ENCODE assay signal across 35 cellular contexts in the genomic region with DNA sequence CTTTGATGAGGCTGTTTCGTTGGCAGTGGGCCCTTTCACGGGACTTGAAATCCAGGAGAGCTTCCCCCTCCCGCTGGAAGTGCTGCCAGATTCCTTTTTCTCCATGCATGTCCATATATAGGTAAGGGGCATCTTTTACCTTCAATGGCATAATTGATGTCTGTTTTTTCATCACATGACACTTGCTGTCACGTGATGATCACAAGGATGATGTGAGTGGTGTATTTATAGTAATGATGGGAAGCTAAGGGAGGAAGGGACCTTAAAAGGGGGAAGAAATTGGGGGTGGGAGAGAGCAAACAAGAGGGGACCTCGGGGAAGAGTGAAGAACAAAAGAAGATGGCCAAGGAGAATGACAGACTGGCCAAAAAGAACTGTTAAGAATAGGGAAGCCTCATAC. TPM values are rescaled to one million over a fixed set of nuclear protein-coding genes. Genes with fewer than 3 reads are reported as not detected.
"Had no signal": no experiment of that assay in that cellular context is flagged by ENCODE, and none has a peak within 500 bp of the region (broad histone marks: within the 10 kb centered on the region; RNA-seq: fewer than 3 reads in every experiment).

No MANE protein-coding gene starts in this region.

- H3K36me3 ChIP-seq: brain microvascular endothelial cell, MG63, SJSA1 had no signal

- DNase-seq: activated B cell treated with CpG ODN at 0.5 μM for 24 hours; activated CD4-positive, alpha-beta memory T cell treated with anti-CD3 and anti-CD28 coated beads for 36 hours; activated CD4-positive, alpha-beta T cell treated with anti-CD3 and anti-CD28 coated beads for 4 hours; activated CD4-positive, alpha-beta T cell treated with anti-CD3 and anti-CD28 coated beads, Interleukin-2, amount 50 U/mL, for 1 hour; activated CD4-positive, CD25-positive, alpha-beta regulatory T cell treated with anti-CD3 and anti-CD28 coated beads, Interleukin-2, amount 50 U/mL, for 72 hours; activated CD8-positive, alpha-beta memory T cell treated with anti-CD3 and anti-CD28 coated beads, Interleukin-2, amount 50 U/mL, for 4 hours; activated effector memory CD4-positive, alpha-beta T cell treated with Interleukin-2 at 50 U/mL for 16 hours; activated naive CD4-positive, alpha-beta T cell; activated naive CD4-positive, alpha-beta T cell treated with anti-CD3 and anti-CD28 coated beads, Interleukin-2, amount 50 U/mL, for 16 hours; activated naive CD8-positive, alpha-beta T cell treated with anti-CD3 and anti-CD28 coated beads for 36 hours; activated T-cell treated with anti-CD3 and anti-CD28 coated beads for 4 hours; activated T-cell treated with anti-CD3 and anti-CD28 coated beads, Interleukin-2, amount 50 U/mL, for 4 hours; amniotic stem cell; aorta; brain microvascular endothelial cell; central memory CD4-positive, alpha-beta T cell; Kasumi-1; MG63; NCI-H1092; NCI-H1436 treated with DMSO at 0.1 percent for 48 hours; NCI-H1694 treated with DMSO at 0.1 percent for 48 hours; NCI-H2081 treated with DMSO at 0.1 percent for 48 hours; NCI-H226; NCI-H446 treated with DMSO at 0.1 percent for 48 hours; NCI-H524; NCI-H69; NCI-H82; SHP77 treated with DMSO at 0.1 percent for 48 hours; T-helper 1 cell; T-helper 2 cell; T-helper 9 cell had no signal

- ATAC-seq: activated T-cell treated with anti-CD3 and anti-CD28 coated beads, Interleukin-2, amount 50 U/mL, for 4 hours; Panc1; SK-N-SH treated with all-trans-retinoic acid at 6 μM for 48 hours had no signal

- H3K27me3 ChIP-seq: brain microvascular endothelial cell, MG63, SJSA1 had no signal

- H3K27ac ChIP-seq: brain microvascular endothelial cell, SJSA1, VCaP had no signal

- H3K9me3 ChIP-seq: MG63 had no signal

- H3K4me3 ChIP-seq: MG63, SJSA1 had no signal

RNA-seq across cellular contexts. Expression of a gene that starts 11.3 kb away (rescaled TPM):
- total RNA-seq: activated CD4-positive, alpha-beta memory T cell treated with anti-CD3 and anti-CD28 coated beads for 36 hours; activated naive CD8-positive, alpha-beta T cell treated with anti-CD3 and anti-CD28 coated beads for 36 hours; activated T-cell treated with anti-CD3 and anti-CD28 coated beads, Interleukin-2, amount 50 U/mL, for 4 hours had no signal

RNA-seq across cellular contexts. Expression of a gene that starts 47.3 kb away (rescaled TPM):
- total RNA-seq: activated B cell treated with CpG ODN at 0.5 μM for 24 hours; activated CD4-positive, alpha-beta memory T cell treated with anti-CD3 and anti-CD28 coated beads for 36 hours; activated naive CD8-positive, alpha-beta T cell treated with anti-CD3 and anti-CD28 coated beads for 36 hours; activated T-cell treated with anti-CD3 and anti-CD28 coated beads, Interleukin-2, amount 50 U/mL, for 4 hours had no signal
